Comparison of ENCODE assay signal across 10 cellular contexts in the genomic region with DNA sequence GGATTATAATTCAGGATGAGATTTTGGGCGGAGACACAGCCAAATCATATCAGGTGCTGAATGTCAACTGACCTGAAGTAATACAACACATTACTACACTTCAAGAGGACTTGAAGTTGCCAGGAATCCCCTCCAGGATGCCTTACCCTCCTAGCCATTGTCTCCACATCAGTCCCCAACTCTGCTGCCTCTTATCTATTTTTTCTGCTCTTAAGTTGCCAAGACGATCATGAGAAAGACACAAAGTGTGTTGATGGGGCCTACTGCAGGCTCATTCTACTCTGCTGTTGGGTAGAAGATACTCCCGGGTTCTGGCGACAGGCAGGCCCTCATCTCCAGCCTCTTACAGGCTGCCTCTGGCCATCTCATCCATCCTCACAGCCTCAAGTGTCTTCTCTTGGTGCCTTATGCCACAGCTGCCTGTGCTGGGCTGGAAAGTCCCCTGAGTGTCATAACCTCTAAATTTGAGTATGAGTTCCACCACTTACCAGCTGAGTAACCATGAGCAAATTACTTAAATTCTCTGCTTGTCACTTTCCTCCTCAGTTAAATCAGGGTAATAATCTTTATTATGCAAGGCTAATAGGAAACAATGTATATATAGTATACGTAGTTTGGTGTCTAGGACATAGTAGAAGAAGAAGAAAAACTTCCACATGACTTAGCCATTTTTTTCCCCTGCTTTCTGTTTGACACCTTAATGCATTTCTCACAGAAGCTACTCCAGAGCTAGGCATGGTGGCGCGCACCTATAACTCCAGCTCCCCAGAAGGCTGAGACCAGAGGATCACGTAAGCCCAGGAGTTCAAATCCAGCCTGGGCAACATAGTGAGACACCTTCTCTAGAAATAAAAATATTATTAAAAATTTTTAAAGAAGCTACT.
DNase-seq lines count a peak whose midpoint lies in the region; ATAC-seq, FAIRE-seq and TF ChIP-seq lines count a peak whose summit lies in the region.
"Had no signal": no experiment of that assay in that cellular context is flagged by ENCODE, and none has a peak within 500 bp of the region (broad histone marks: within the 10 kb centered on the region; RNA-seq: fewer than 3 reads in every experiment).

No MANE protein-coding gene starts in this region.

- FAIRE-seq in kidney (lab: Jason Lieb, UNC), result no peak

- H3K9me3 Mint-ChIP-seq in memory B cell, result no peaks in the 10 kb centered on the region

- POLR2A ChIA-PET in PC-9 (lab: Charles Lee; ENCODE audit: unreplicated experiment), result interaction anchor here (0.6 kb wide), 2 partner anchors 137 to 508 kb away, joined by 3 to 4 read pairs; no protein-coding TSS in a partner anchor

- H3K27me3 ChIP-seq in lower lobe of right lung (ENCODE audit: low read depth) (no peaks in the 10 kb centered on the region), PC-9 (ENCODE audit: insufficient read depth, low read depth) (no peaks in the 10 kb centered on the region)

- H3K27me3 Mint-ChIP-seq in memory B cell, result no peaks in the 10 kb centered on the region

- no peak overlapping the region for H3K27ac ChIP-seq in lower lobe of right lung
- no peak overlapping the region for H3K27ac ChIP-seq in kidney (ENCODE audit: low read depth in 2 of 2, low read length in 2 of 2)
- H3K27ac ChIP-seq in PC-9, result no peak overlapping the region
- H3K27ac ChIP-seq: VCaP had no signal

- peak overlapping the region; percentile 97 for H3K27ac Mint-ChIP-seq in memory B cell

- no peak overlapping the region for H3K4me2 ChIP-seq in PC-9

- no peaks in the 10 kb centered on the region for H3K9me3 ChIP-seq in lower lobe of right lung
- no peaks in the 10 kb centered on the region for H3K9me3 ChIP-seq in kidney (ENCODE audit: control insufficient read depth in 1 of 2, low read length in 2 of 2)
- H3K9me3 ChIP-seq in PC-9 (ENCODE audit: insufficient read depth, low read depth), result no peaks in the 10 kb centered on the region

- H3K36me3 ChIP-seq in lower lobe of right lung (no peaks in the 10 kb centered on the region), kidney (ENCODE audit: control insufficient read depth in 1 of 2, insufficient read depth in 2 of 2, low read length in 2 of 2) (no peaks in the 10 kb centered on the region), PC-9 (ENCODE audit: low read depth) (no peaks in the 10 kb centered on the region)

- no peaks in the 10 kb centered on the region for H3K79me2 ChIP-seq in PC-9 (ENCODE audit: low read depth)

- H3F3A ChIP-seq in PC-9 (ENCODE audit: insufficient read depth, low read depth), result no peaks in the 10 kb centered on the region

- intact Hi-C loops in lower lobe of right lung (cut with DNase I) (no loop called here), kidney (cut with DNase I) (no loop called here), PC-9 (cut with micrococcal nuclease; ENCODE audit: unreplicated experiment) (loop anchor here (5.0 to 10.0 kb wide), 3 partner anchors 73 to 663 kb away; partner anchors contain the start of genes SNX2 and SNX24)

- H4K20me1 ChIP-seq in PC-9 (ENCODE audit: insufficient read depth), result no peaks in the 10 kb centered on the region

- DNase-seq in memory B cell (ENCODE audit: low spot score in 2 of 2), result peak; percentile 59 to 75
- no peak for DNase-seq in lower lobe of right lung
- DNase-seq in SW 1271 (lab: John Stamatoyannopoulos, UW), result no peak
- DNase-seq in kidney, result no peak
- DNase-seq in PC-9, result no peak
- DNase-seq: NCI-H1092 had no signal

- no TSS peak for BruUV-seq in PC-9 (replicated peaks; lab: Mats Ljungman, UMichigan)

- peak; percentile 98 for ATAC-seq in GM21367 (IDR thresholded peaks at IDR 0.05; ENCODE audit: unreplicated experiment)
- peak; percentile 96 for ATAC-seq in HG03175 (IDR thresholded peaks at IDR 0.05; ENCODE audit: unreplicated experiment)
- ATAC-seq in memory B cell (ENCODE audit: low read depth), result peak; percentile 89
- no peak for ATAC-seq in lower lobe of right lung

- no peak overlapping the region for H3K9ac ChIP-seq in kidney (ENCODE audit: low read length in 2 of 2)

- H3K4me1 ChIP-seq in lower lobe of right lung (no peaks in the 10 kb centered on the region), kidney (ENCODE audit: control insufficient read depth in 1 of 2, insufficient read depth in 1 of 2, low read depth in 1 of 2, low read length in 2 of 2) (no peaks in the 10 kb centered on the region), PC-9 (replicated peaks; ENCODE audit: insufficient read depth) (no peaks in the 10 kb centered on the region)

- H3K36me3 Mint-ChIP-seq in memory B cell, result peaks cover 2% of the 10 kb centered on the region

- H2AFZ ChIP-seq in PC-9, result no peak overlapping the region

- peaks cover 38% of the 10 kb centered on the region for H3K4me1 Mint-ChIP-seq in memory B cell

- TF ChIP-seq CTCF in lower lobe of right lung (IDR thresholded peaks at IDR 0.05), result no peak
- TF ChIP-seq CTCF in kidney (IDR thresholded peaks at IDR 0.05; ENCODE audit: borderline replicate concordance, extremely low read depth, insufficient read depth), result no peak
- TF ChIP-seq CTCF in PC-9 (conservative IDR thresholded peaks at IDR 0.05), result no peak

- CTCF ChIA-PET in PC-9 (lab: Charles Lee), result no interaction called here

- H3K4me3 ChIP-seq in lower lobe of right lung (no peak overlapping the region), kidney (ENCODE audit: low read length in 2 of 2) (no peak overlapping the region), PC-9 (no peak overlapping the region)

- H3K9me2 ChIP-seq in PC-9 (ENCODE audit: insufficient read depth), result no peaks in the 10 kb centered on the region

- peak overlapping the region; percentile 79 for H3K4me3 Mint-ChIP-seq in memory B cell

- peak; percentile 39 for TF ChIP-seq POLR2A in GM18526 (IDR thresholded peaks at IDR 0.05; ENCODE audit: extremely low read depth, insufficient read length)

Comparison
In these comparisons a context has a peak if more than half of its experiments do, and no peak if none do; other contexts are left out.
1. ATAC-seq: peak in GM21367 (single experiment), HG03175 (single experiment) and memory B cell (single experiment); none in lower lobe of right lung (0 of 2).
2. DNase-seq: peak in memory B cell (2 of 2); none in lower lobe of right lung (single experiment), SW 1271 (0 of 2), kidney (single experiment) and PC-9 (0 of 2).